ENCODE assay signal across 31 cellular contexts in the genomic region with DNA sequence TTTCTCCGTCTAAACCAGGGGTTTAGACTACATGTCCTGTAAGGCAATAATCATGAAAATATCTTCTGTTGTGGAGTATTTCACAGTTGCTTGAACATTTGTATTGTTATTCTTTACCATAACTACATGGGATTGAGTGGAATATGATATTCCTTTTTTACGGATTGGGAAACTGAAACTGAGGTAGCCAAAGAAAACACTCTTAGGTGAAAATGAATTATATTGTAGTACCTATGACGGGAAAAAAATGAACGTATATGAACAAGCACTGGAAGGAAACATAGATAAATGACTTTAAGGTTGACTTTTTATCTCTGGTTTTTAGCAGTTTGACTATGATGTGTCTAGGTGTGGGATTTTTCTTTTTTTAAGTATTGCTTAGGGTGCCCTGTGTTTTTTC.
"Had no signal": no experiment of that assay in that cellular context is flagged by ENCODE, and none has a peak within 500 bp of the region (broad histone marks: within the 10 kb centered on the region; RNA-seq: fewer than 3 reads in every experiment).

No MANE protein-coding gene starts in this region.

- H3K4me3 Mint-ChIP-seq: activated CD4-positive, alpha-beta T cell treated with anti-CD3 and anti-CD28 coated beads, Interleukin-2, amount 10 ng/mL, durations not matched to agents 24 days and 14 days; activated CD8-positive, alpha-beta T cell treated with anti-CD3 and anti-CD28 coated beads for 36 hours; activated naive CD4-positive, alpha-beta T cell treated with anti-CD3 and anti-CD28 coated beads, Interleukin-2, amount 10 ng/mL, durations not matched to agents 7 days and 5 days; activated naive CD8-positive, alpha-beta T cell; activated naive CD8-positive, alpha-beta T cell treated with anti-CD3 and anti-CD28 coated beads, Interleukin-2, amount 50 U/mL, for 24 hours; activated T-cell treated with anti-CD3 and anti-CD28 coated beads, Interleukin-2, amount 50 U/mL, for 4 hours; brain had no signal

- H3K27me3 ChIP-seq: MG63, SJCRH30 had no signal

- H3K36me3 ChIP-seq: MG63, SJCRH30, WERI-Rb-1 had no signal

- FAIRE-seq: bronchial epithelial cell had no signal

- H3K27ac ChIP-seq: SJCRH30, SK-N-MC, WERI-Rb-1 had no signal

- H3K27ac Mint-ChIP-seq: activated CD8-positive, alpha-beta T cell treated with anti-CD3 and anti-CD28 coated beads for 36 hours; activated naive CD4-positive, alpha-beta T cell treated with anti-CD3 and anti-CD28 coated beads, Interleukin-2, amount 10 ng/mL, durations not matched to agents 7 days and 5 days; activated naive CD8-positive, alpha-beta T cell; activated naive CD8-positive, alpha-beta T cell treated with anti-CD3 and anti-CD28 coated beads, Interleukin-2, amount 50 U/mL, for 24 hours; brain had no signal

- H3K27me3 Mint-ChIP-seq: activated CD4-positive, alpha-beta T cell treated with anti-CD3 and anti-CD28 coated beads, Interleukin-2, amount 10 ng/mL, durations not matched to agents 24 days and 14 days; activated CD8-positive, alpha-beta T cell treated with anti-CD3 and anti-CD28 coated beads for 36 hours; activated naive CD4-positive, alpha-beta T cell treated with anti-CD3 and anti-CD28 coated beads, Interleukin-2, amount 10 ng/mL, durations not matched to agents 7 days and 5 days; activated naive CD8-positive, alpha-beta T cell; activated naive CD8-positive, alpha-beta T cell treated with anti-CD3 and anti-CD28 coated beads, Interleukin-2, amount 50 U/mL, for 24 hours had no signal

- ATAC-seq: activated CD8-positive, alpha-beta T cell treated with anti-CD3 and anti-CD28 coated beads for 36 hours; activated naive CD8-positive, alpha-beta T cell treated with anti-CD3 and anti-CD28 coated beads, Interleukin-2, amount 50 U/mL, for 24 hours; activated T-cell treated with anti-CD3 and anti-CD28 coated beads, Interleukin-2, amount 50 U/mL, for 4 hours; Panc1 had no signal

- H3K9me3 Mint-ChIP-seq: activated CD4-positive, alpha-beta T cell treated with anti-CD3 and anti-CD28 coated beads, Interleukin-2, amount 10 ng/mL, durations not matched to agents 24 days and 14 days; activated CD8-positive, alpha-beta T cell treated with anti-CD3 and anti-CD28 coated beads for 36 hours; activated naive CD4-positive, alpha-beta T cell treated with anti-CD3 and anti-CD28 coated beads, Interleukin-2, amount 10 ng/mL, durations not matched to agents 7 days and 5 days; activated naive CD8-positive, alpha-beta T cell treated with anti-CD3 and anti-CD28 coated beads, Interleukin-2, amount 50 U/mL, for 24 hours; activated T-cell treated with anti-CD3 and anti-CD28 coated beads, Interleukin-2, amount 50 U/mL, for 4 hours had no signal

- DNase-seq: activated CD4-positive, alpha-beta T cell treated with anti-CD3 and anti-CD28 coated beads, Interleukin-2, amount 10 ng/mL, durations not matched to agents 24 days and 14 days; activated CD4-positive, alpha-beta T cell treated with anti-CD3 and anti-CD28 coated beads, Interleukin-2, amount 50 U/mL, for 4 hours; activated CD8-positive, alpha-beta T cell treated with anti-CD3 and anti-CD28 coated beads for 36 hours; activated effector memory CD4-positive, alpha-beta T cell treated with Interleukin-2 at 50 U/mL for 16 hours; activated naive CD4-positive, alpha-beta T cell treated with anti-CD3 and anti-CD28 coated beads, Interleukin-2, amount 10 ng/mL, durations not matched to agents 7 days and 5 days; activated naive CD8-positive, alpha-beta T cell treated with anti-CD3 and anti-CD28 coated beads, Interleukin-2, amount 50 U/mL, for 24 hours; activated T-cell treated with anti-CD3 and anti-CD28 coated beads, Interleukin-2, amount 50 U/mL, for 4 hours; anterior cingulate cortex; caudate nucleus; Karpas-422; KBM-7; MG63; NCI-H1048; NCI-H1105 treated with DMSO at 0.1 percent for 48 hours; NCI-H1436; NCI-H1694; NCI-H1930; NCI-H2081 treated with DMSO at 0.1 percent for 48 hours; NCI-H226; NCI-H446 treated with DMSO at 0.1 percent for 48 hours; NCI-H524; NCI-H69; SHP77; SJCRH30; T1000; WERI-Rb-1 had no signal

- H3K9me3 ChIP-seq: MG63, SJCRH30 had no signal

- H3K4me3 ChIP-seq: MG63, SJCRH30, SK-N-MC had no signal
